In genomic region chr1:34316773-34317172, GRCh38 we compare ENCODE assay signal across 27 cellular contexts.
"Had no signal": no experiment of that assay in that cellular context is flagged by ENCODE, and none has a peak within 500 bp of the region (broad histone marks: within the 10 kb centered on the region; RNA-seq: fewer than 3 reads in every experiment).

No MANE protein-coding gene starts in this region.

- H3K4me1 ChIP-seq: colonic mucosa, esophagus squamous epithelium, gastrocnemius medialis, heart right ventricle, left ventricle myocardium inferior had no signal

- H3K9me3 Mint-ChIP-seq: dendritic cell treated with granulocyte-macrophage colony-stimulating factor and Interleukin-4, amounts not matched to agents 40 ng/mL and 50 ng/mL, for 4 days had no signal

- H3K27me3 Mint-ChIP-seq: dendritic cell treated with granulocyte-macrophage colony-stimulating factor and Interleukin-4, amounts not matched to agents 40 ng/mL and 50 ng/mL, for 4 days; naive B cell had no signal

- H3K4me3 Mint-ChIP-seq: dendritic cell treated with granulocyte-macrophage colony-stimulating factor and Interleukin-4, amounts not matched to agents 40 ng/mL and 50 ng/mL, for 4 days; effector memory CD8-positive, alpha-beta T cell; endodermal cell; mesothelial cell of epicardium; naive B cell had no signal

- H3K4me3 ChIP-seq: colonic mucosa, esophagus squamous epithelium, gastrocnemius medialis, heart right ventricle, left ventricle myocardium inferior, lower lobe of right lung, mucosa of descending colon had no signal

- H3K4me1 Mint-ChIP-seq: endodermal cell, naive B cell had no signal

- H3K27ac Mint-ChIP-seq: dendritic cell treated with granulocyte-macrophage colony-stimulating factor and Interleukin-4, amounts not matched to agents 40 ng/mL and 50 ng/mL, for 4 days; effector memory CD8-positive, alpha-beta T cell; endodermal cell; mesothelial cell of epicardium had no signal

- H3K36me3 ChIP-seq: colonic mucosa, esophagus squamous epithelium, gastrocnemius medialis, heart right ventricle, left ventricle myocardium inferior, lower lobe of right lung had no signal

- FAIRE-seq: endometrium, islet of Langerhans, keratinocyte had no signal

- ATAC-seq: effector memory CD8-positive, alpha-beta T cell; esophagus mucosa; gastrocnemius medialis; heart right ventricle; left cardiac atrium; lower lobe of right lung; mucosa of descending colon had no signal

- H3K27me3 ChIP-seq: colonic mucosa, gastrocnemius medialis, heart right ventricle had no signal

- H3K9me3 ChIP-seq: colonic mucosa, gastrocnemius medialis had no signal

- DNase-seq: colonic mucosa; cortex of kidney; effector CD8-positive, alpha-beta T cell; effector memory CD8-positive, alpha-beta T cell; endodermal cell; erythroblast; esophagus squamous epithelium; foreskin fibroblast; foreskin melanocyte; gastrocnemius medialis; glutamatergic neuron; head of caudate nucleus; heart right ventricle; hippocampal formation; left cardiac atrium; left ventricle myocardium inferior; lower lobe of right lung; mesenchymal stem cell; mucosa of descending colon; naive B cell had no signal

- H3K36me3 Mint-ChIP-seq: mesothelial cell of epicardium had no signal

- H3K27ac ChIP-seq: colonic mucosa, epithelial cell of prostate, esophagus squamous epithelium, gastrocnemius medialis, heart right ventricle, left ventricle myocardium inferior, lower lobe of right lung had no signal
